18 cellular contexts compared by ENCODE assay signal in genomic region chr10:60905580-60905979, GRCh38. TPM values are rescaled to one million over a fixed set of nuclear protein-coding genes. Genes with fewer than 3 reads are reported as not detected.
A peak's percentile ranks its signal among the peaks of the same experiment; 100 is the strongest.
DNase-seq lines count a peak whose midpoint lies in the region; ATAC-seq and TF ChIP-seq lines count a peak whose summit lies in the region.
"Had no signal": no experiment of that assay in that cellular context is flagged by ENCODE, and none has a peak within 500 bp of the region (broad histone marks: within the 10 kb centered on the region; RNA-seq: fewer than 3 reads in every experiment).

No MANE protein-coding gene starts in this region.

- H3K36me3 Mint-ChIP-seq in HFFc6 (ENCODE audit: low read depth) = peaks cover 41% of the 10 kb centered on the region
- H3K36me3 Mint-ChIP-seq in stimulated activated effector memory CD8-positive, alpha-beta T cell treated with anti-CD3 and anti-CD28 coated beads, Interleukin-12 subunit alpha, Interleukin-12 subunit beta, amount 100 ng/mL, for 72 hours = no peaks in the 10 kb centered on the region
- H3K36me3 Mint-ChIP-seq: activated naive CD4-positive, alpha-beta T cell treated with anti-CD3 and anti-CD28 coated beads, Interleukin-2, amount 50 U/mL, for 24 hours had no signal

- H3K4me3 Mint-ChIP-seq in HFFc6 = no peak overlapping the region
- H3K4me3 Mint-ChIP-seq in stimulated activated effector memory CD8-positive, alpha-beta T cell treated with anti-CD3 and anti-CD28 coated beads, Interleukin-12 subunit alpha, Interleukin-12 subunit beta, amount 100 ng/mL, for 72 hours = no peak overlapping the region
- H3K4me3 Mint-ChIP-seq: activated naive CD4-positive, alpha-beta T cell treated with anti-CD3 and anti-CD28 coated beads, Interleukin-2, amount 50 U/mL, for 24 hours; mesothelial cell of epicardium; WTC11 had no signal

- H3K27me3 Mint-ChIP-seq in HFFc6 (ENCODE audit: insufficient read depth) = no peaks in the 10 kb centered on the region

- TF ChIP-seq CTCF in HFFc6 (IDR thresholded peaks at IDR 0.05) (no peak), dorsolateral prefrontal cortex (IDR thresholded peaks at IDR 0.05 in 54 of 56, conservative IDR thresholded peaks at IDR 0.05 in 2 of 56; ENCODE audit: low read depth in 1 of 56, partially characterized antibody in 56 of 56) (no peak)

- DNase-seq in HFFc6 (peak; percentile 21), dorsolateral prefrontal cortex (peak in 1 of 10 donors; percentile 21), hepatic stellate cell (ENCODE audit: low spot score) (peak; percentile 20), stromal cell of bone marrow (ENCODE audit: low read depth) (peak; percentile 85), DMS79 (lab: John Stamatoyannopoulos, UW) (no peak)
- no peak for DNase-seq in stimulated activated effector memory CD8-positive, alpha-beta T cell treated with anti-CD3 and anti-CD28 coated beads, Interleukin-12 subunit alpha, Interleukin-12 subunit beta, amount 100 ng/mL, for 72 hours (ENCODE audit: low spot score in 2 of 2)
- no peak for DNase-seq in activated T-cell treated with anti-CD3 and anti-CD28 coated beads, Interleukin-2, amount 50 U/mL, for 48 hours
- DNase-seq: DMS79 treated with DMSO at 0.1 percent for 48 hours, NCI-H1105 treated with DMSO at 0.1 percent for 48 hours, occipital lobe, SW 1271 had no signal

- H3K27ac Mint-ChIP-seq in HFFc6 = no peak overlapping the region
- H3K27ac Mint-ChIP-seq in stimulated activated effector memory CD8-positive, alpha-beta T cell treated with anti-CD3 and anti-CD28 coated beads, Interleukin-12 subunit alpha, Interleukin-12 subunit beta, amount 100 ng/mL, for 72 hours = no peak overlapping the region
- H3K27ac Mint-ChIP-seq: activated naive CD4-positive, alpha-beta T cell treated with anti-CD3 and anti-CD28 coated beads, Interleukin-2, amount 50 U/mL, for 24 hours; mesothelial cell of epicardium; WTC11 had no signal

- peaks cover 4% of the 10 kb centered on the region for H3K9me3 Mint-ChIP-seq in HFFc6
- peaks cover 3% of the 10 kb centered on the region for H3K9me3 Mint-ChIP-seq in stimulated activated effector memory CD8-positive, alpha-beta T cell treated with anti-CD3 and anti-CD28 coated beads, Interleukin-12 subunit alpha, Interleukin-12 subunit beta, amount 100 ng/mL, for 72 hours
- H3K9me3 Mint-ChIP-seq: activated naive CD4-positive, alpha-beta T cell treated with anti-CD3 and anti-CD28 coated beads, Interleukin-2, amount 50 U/mL, for 24 hours had no signal

- H3K27ac ChIP-seq in dorsolateral prefrontal cortex = peak overlapping the region in 40 of 59 donors; percentile 4 to 88 (median 62)
- H3K27ac ChIP-seq: BLaER1 treated with 17β-estradiol and CSF1 and Interleukin-3, amounts not matched to agents 10 nM and 100 nM; epithelial cell of prostate; tibial nerve had no signal

- peaks cover 15% of the 10 kb centered on the region for H3K4me1 Mint-ChIP-seq in HFFc6 (ENCODE audit: low read depth)
- peaks cover 1% of the 10 kb centered on the region for H3K4me1 Mint-ChIP-seq in stimulated activated effector memory CD8-positive, alpha-beta T cell treated with anti-CD3 and anti-CD28 coated beads, Interleukin-12 subunit alpha, Interleukin-12 subunit beta, amount 100 ng/mL, for 72 hours

- intact Hi-C loops in dorsolateral prefrontal cortex (cut with DNase I) = no loop called here

- H3K4me3 ChIP-seq in dorsolateral prefrontal cortex = no peak overlapping the region
- H3K4me3 ChIP-seq: BLaER1 treated with 17β-estradiol and CSF1 and Interleukin-3, amounts not matched to agents 10 nM and 100 nM; tibial nerve had no signal

- ATAC-seq in stimulated activated effector memory CD8-positive, alpha-beta T cell treated with anti-CD3 and anti-CD28 coated beads, Interleukin-12 subunit alpha, Interleukin-12 subunit beta, amount 100 ng/mL, for 72 hours = no peak
- no peak for ATAC-seq in GM18519 (IDR thresholded peaks at IDR 0.05; ENCODE audit: low FRiP score, unreplicated experiment)
- ATAC-seq: WTC11 had no signal

- no peaks in the 10 kb centered on the region for H3K27me3 ChIP-seq in dorsolateral prefrontal cortex
- H3K27me3 ChIP-seq: BLaER1 treated with 17β-estradiol and CSF1 and Interleukin-3, amounts not matched to agents 10 nM and 100 nM; tibial nerve had no signal

RNA-seq across cellular contexts. Expression of gene RHOBTB1, which starts 38.4 kb away (rescaled TPM):
- total RNA-seq in HFFc6 (2021; fragmentation: NEBNext Ultra II Directional; extraction: Animal tissue kit (Norgen Biotek cat#: 25700)) = 10 to 100 TPM in 2 of 6 experiments, 1 to 10 TPM in 4; 9.0 to 11.7 (median 9.3) TPM
- 10 to 100 TPM in 112 of 120 experiments, 1 to 10 TPM in 8; 6.6 to 36.7 (median 15.0) TPM for total RNA-seq in dorsolateral prefrontal cortex

Comparison
In these comparisons a context has a peak if more than half of its experiments do, and no peak if none do; other contexts are left out.
1. DNase-seq: peak in HFFc6 (single experiment), hepatic stellate cell (single experiment) and stromal cell of bone marrow (single experiment); none in stimulated activated effector memory CD8-positive, alpha-beta T cell treated with anti-CD3 and anti-CD28 coated beads, Interleukin-12 subunit alpha, Interleukin-12 subunit beta, amount 100 ng/mL, for 72 hours (0 of 2), DMS79 (single experiment) and activated T-cell treated with anti-CD3 and anti-CD28 coated beads, Interleukin-2, amount 50 U/mL, for 48 hours (0 of 2).